Comparison of ENCODE assay signal across 18 cellular contexts in genomic region chr18:55414475-55414874, GRCh38.
"Had no signal": no experiment of that assay in that cellular context is flagged by ENCODE, and none has a peak within 500 bp of the region (broad histone marks: within the 10 kb centered on the region; RNA-seq: fewer than 3 reads in every experiment).

No MANE protein-coding gene starts in this region.

- H3K9ac ChIP-seq: neural progenitor cell had no signal

- H3K27me3 ChIP-seq: colonic mucosa, neural progenitor cell, suprapubic skin, tibial nerve had no signal

- H3K27ac ChIP-seq: colonic mucosa, epithelial cell of prostate, neural progenitor cell, suprapubic skin, tibial nerve, WERI-Rb-1 had no signal

- H3K9me3 ChIP-seq: colonic mucosa, suprapubic skin, tibial nerve had no signal

- H2AFZ ChIP-seq: neural progenitor cell had no signal

- DNase-seq: activated CD8-positive, alpha-beta memory T cell treated with anti-CD3 and anti-CD28 coated beads, Interleukin-2, amount 50 U/mL, for 48 hours; activated naive CD4-positive, alpha-beta T cell treated with Interleukin-2 at 50 U/mL for 16 hours; activated naive CD8-positive, alpha-beta T cell treated with anti-CD3 and anti-CD28 coated beads for 36 hours; activated T-cell treated with anti-CD3 and anti-CD28 coated beads, Interleukin-2, amount 50 U/mL, for 4 hours; colonic mucosa; kidney; naive thymus-derived CD8-positive, alpha-beta T cell; retina; stimulated activated CD4-positive, alpha-beta T cell treated with anti-CD3 and anti-CD28 coated beads, Interleukin-12 subunit alpha, Interleukin-12 subunit beta, amount 100 ng/mL, for 4 hours; stimulated activated CD4-positive, alpha-beta T cell treated with anti-CD3 and anti-CD28 coated beads, Interleukin-4, amount 100 ng/mL, for 4 hours; stimulated activated naive CD8-positive, alpha-beta T cell treated with anti-CD3 and anti-CD28 coated beads, Interleukin-15, amount 100 ng/mL, for 72 hours; T-cell; WERI-Rb-1 had no signal

- H3K4me1 ChIP-seq: colonic mucosa had no signal

- H3K36me3 ChIP-seq: colonic mucosa, neural progenitor cell, suprapubic skin, tibial nerve, WERI-Rb-1 had no signal

- H3K4me3 ChIP-seq: colonic mucosa, lung, neural progenitor cell, suprapubic skin, tibial nerve had no signal

- H3K4me2 ChIP-seq: neural progenitor cell had no signal
